In the genomic region with DNA sequence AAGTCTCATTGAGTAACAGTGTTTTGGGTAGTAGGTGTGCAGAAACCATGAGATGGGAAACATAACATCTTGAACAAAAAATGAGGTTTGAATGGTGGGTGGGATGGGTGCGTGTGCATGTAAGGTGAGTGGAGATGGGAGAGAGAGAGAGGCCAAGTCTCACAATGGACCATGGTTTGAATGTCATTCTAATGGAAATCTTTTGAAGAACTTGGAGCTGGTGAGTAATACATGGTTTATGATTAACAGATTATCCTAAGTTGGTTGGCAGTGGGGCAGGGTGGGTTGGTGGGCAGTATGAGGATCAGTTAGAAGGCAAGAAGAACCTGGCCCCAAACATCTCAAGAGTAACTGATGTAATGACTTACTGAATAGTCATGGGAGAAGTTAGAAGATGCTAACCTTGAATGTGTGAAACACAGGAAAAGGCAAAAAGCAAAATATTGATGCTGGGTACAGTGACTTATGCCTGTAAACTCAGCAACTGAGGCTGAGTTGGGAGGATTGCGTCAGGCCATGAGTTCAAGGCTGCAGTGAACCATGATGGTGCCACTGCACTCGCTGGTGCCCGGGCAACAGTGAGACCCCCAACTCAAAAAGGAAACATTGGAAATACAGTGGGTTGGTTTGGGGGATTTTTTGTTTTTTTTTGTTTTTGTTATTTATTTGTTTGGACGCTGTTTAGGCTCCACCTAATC, we compare ENCODE assay signal across 1 cellular context.
A peak's percentile ranks its signal among the peaks of the same experiment; 100 is the strongest.
TF ChIP-seq lines count a peak whose summit lies in the region.

No MANE protein-coding gene starts in this region.

TF ChIP-seq in WTC11, 78 proteins besides CTCF, POLR2A, EP300 and RAD21 (continued from another document):
- TF ChIP-seq, protein P1, sequence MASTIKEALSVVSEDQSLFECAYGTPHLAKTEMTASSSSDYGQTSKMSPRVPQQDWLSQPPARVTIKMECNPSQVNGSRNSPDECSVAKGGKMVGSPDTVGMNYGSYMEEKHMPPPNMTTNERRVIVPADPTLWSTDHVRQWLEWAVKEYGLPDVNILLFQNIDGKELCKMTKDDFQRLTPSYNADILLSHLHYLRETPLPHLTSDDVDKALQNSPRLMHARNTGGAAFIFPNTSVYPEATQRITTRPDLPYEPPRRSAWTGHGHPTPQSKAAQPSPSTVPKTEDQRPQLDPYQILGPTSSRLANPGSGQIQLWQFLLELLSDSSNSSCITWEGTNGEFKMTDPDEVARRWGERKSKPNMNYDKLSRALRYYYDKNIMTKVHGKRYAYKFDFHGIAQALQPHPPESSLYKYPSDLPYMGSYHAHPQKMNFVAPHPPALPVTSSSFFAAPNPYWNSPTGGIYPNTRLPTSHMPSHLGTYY (CRISPR knock-in tag; IDR thresholded peaks at IDR 0.05): no peak
- no peak for TF ChIP-seq OVOL2 (CRISPR knock-in tag; IDR thresholded peaks at IDR 0.05; ENCODE audit: borderline replicate concordance)
- peak; percentile 53; the same call in 1 of the 2 replicates for TF ChIP-seq ZNF416 (CRISPR knock-in tag; IDR thresholded peaks at IDR 0.05)
- TF ChIP-seq GRHL2 (CRISPR knock-in tag; IDR thresholded peaks at IDR 0.05; ENCODE audit: insufficient replicate concordance, severe bottlenecking): no peak
- TF ChIP-seq ETV6 (CRISPR knock-in tag; IDR thresholded peaks at IDR 0.05): no peak
- no peak for TF ChIP-seq ATF1 (CRISPR knock-in tag; IDR thresholded peaks at IDR 0.05)
